24 cellular contexts compared by ENCODE assay signal in genomic region chr3:149790265-149790664, GRCh38. TPM values are rescaled to one million over a fixed set of nuclear protein-coding genes. Genes with fewer than 3 reads are reported as not detected.
A peak's percentile ranks its signal among the peaks of the same experiment; 100 is the strongest.
DNase-seq lines count a peak whose midpoint lies in the region; ATAC-seq and TF ChIP-seq lines count a peak whose summit lies in the region.
"Had no signal": no experiment of that assay in that cellular context is flagged by ENCODE, and none has a peak within 500 bp of the region (broad histone marks: within the 10 kb centered on the region; RNA-seq: fewer than 3 reads in every experiment).

No MANE protein-coding gene starts in this region.

- dilution Hi-C loops in mammary epithelial cell (cut with HindIII; ENCODE audit: low sequenced_read_pairs) = no loop called here

- peaks cover 25% of the 10 kb centered on the region for H3K4me1 ChIP-seq in mammary epithelial cell (ENCODE audit: insufficient read depth, low read length)
- H3K4me1 ChIP-seq in RWPE2 (ENCODE audit: insufficient read depth, poor library complexity, severe bottlenecking) = peaks cover 23% of the 10 kb centered on the region
- H3K4me1 ChIP-seq: body of pancreas, heart left ventricle, upper lobe of left lung had no signal

- H3K27ac Mint-ChIP-seq in MCF 10A (ENCODE audit: low read depth, unreplicated experiment) = no peak overlapping the region
- H3K27ac Mint-ChIP-seq: activated naive CD4-positive, alpha-beta T cell treated with anti-CD3 and anti-CD28 coated beads for 36 hours; CD14-positive monocyte; nephron progenitor cell had no signal

- POLR2A ChIA-PET in MCF 10A (lab: Yijun Ruan, JAX) = interaction anchor here (0.9 kb wide), 1 partner anchor 388 kb away, joined by 3 read pairs; no protein-coding TSS in a partner anchor

- no peaks in the 10 kb centered on the region for H3K9me3 Mint-ChIP-seq in MCF 10A (ENCODE audit: unreplicated experiment)
- H3K9me3 Mint-ChIP-seq: activated naive CD4-positive, alpha-beta T cell treated with anti-CD3 and anti-CD28 coated beads for 36 hours had no signal

- H3K27me3 ChIP-seq in mammary epithelial cell (ENCODE audit: insufficient read depth, low read length) (no peaks in the 10 kb centered on the region), RWPE2 (ENCODE audit: insufficient read depth, poor library complexity, severe bottlenecking) (no peaks in the 10 kb centered on the region)
- H3K27me3 ChIP-seq: body of pancreas, upper lobe of left lung had no signal

- in situ Hi-C loops in mammary epithelial cell (cut with MboI; ENCODE audit: low sequenced_read_pairs in 2 of 2) = no loop called here

- DNase-seq in mammary epithelial cell (peak; percentile 63), MCF 10A (ENCODE audit: unreplicated experiment) (no peak), RWPE2 (ENCODE audit: low spot score) (no peak), fibroblast of the aortic adventitia (ENCODE audit: low read depth) (peak; percentile 45), stromal cell of bone marrow (ENCODE audit: low read depth) (peak; percentile 3), DMS153 treated with DMSO at 0.1 percent for 48 hours (lab: John Stamatoyannopoulos, UW; ENCODE audit: unreplicated experiment) (no peak), T1000 (lab: John Stamatoyannopoulos, UW) (no peak)
- no peak for DNase-seq in stimulated activated naive CD4-positive, alpha-beta T cell (lab: John Stamatoyannopoulos, UW)
- DNase-seq: 8988T; activated CD4-positive, alpha-beta T cell treated with anti-CD3 and anti-CD28 coated beads for 48 hours; activated CD8-positive, alpha-beta memory T cell treated with anti-CD3 and anti-CD28 coated beads, Interleukin-2, amount 50 U/mL, for 48 hours; activated naive CD4-positive, alpha-beta T cell treated with anti-CD3 and anti-CD28 coated beads for 36 hours; body of pancreas; cortex of kidney; heart left ventricle; NCI-H2029 treated with DMSO at 0.1 percent for 48 hours; NCI-H524; nephron progenitor cell; stimulated activated naive CD4-positive, alpha-beta T cell treated with Interleukin-2 at 50 U/mL for 16 hours; upper lobe of left lung had no signal

- H3K9me3 ChIP-seq in mammary epithelial cell (replicated peaks; ENCODE audit: insufficient read depth, low read length) (no peaks in the 10 kb centered on the region), RWPE2 (ENCODE audit: severe bottlenecking) (no peaks in the 10 kb centered on the region)
- H3K9me3 ChIP-seq: body of pancreas, heart left ventricle, upper lobe of left lung had no signal

- no peak overlapping the region for H3K4me3 Mint-ChIP-seq in MCF 10A (ENCODE audit: unreplicated experiment)
- H3K4me3 Mint-ChIP-seq: activated naive CD4-positive, alpha-beta T cell treated with anti-CD3 and anti-CD28 coated beads for 36 hours; CD14-positive monocyte; nephron progenitor cell had no signal

- peaks cover 5% of the 10 kb centered on the region for H3K4me1 Mint-ChIP-seq in MCF 10A (ENCODE audit: insufficient read depth, unreplicated experiment)
- H3K4me1 Mint-ChIP-seq: nephron progenitor cell had no signal

- peak; percentile 61; the same call in 2 of the 3 replicates for ATAC-seq in RWPE2 (ENCODE audit: low read depth)
- ATAC-seq: body of pancreas, heart left ventricle had no signal

- H3K36me3 ChIP-seq in mammary epithelial cell (ENCODE audit: insufficient read depth, low read length) (no peaks in the 10 kb centered on the region), RWPE2 (ENCODE audit: low read depth) (no peaks in the 10 kb centered on the region)
- H3K36me3 ChIP-seq: heart left ventricle, upper lobe of left lung had no signal

- intact Hi-C loops in mammary epithelial cell (cut with micrococcal nuclease) = no loop called here
- intact Hi-C loops in MCF 10A (cut with micrococcal nuclease) = no loop called here

- peak overlapping the region; percentile 59 for H3K4me2 ChIP-seq in mammary epithelial cell (ENCODE audit: insufficient read depth, low read depth, low read length)

- H4K20me1 ChIP-seq in mammary epithelial cell (ENCODE audit: insufficient read depth, low read length) = no peaks in the 10 kb centered on the region

- CTCF ChIA-PET in mammary epithelial cell (lab: Charles Lee; ENCODE audit: low non-redundant PET) (no interaction called here), MCF 10A (lab: Yijun Ruan, JAX) (interaction anchor here (0.5 kb wide), 1 partner anchor 24 kb away, joined by 3 read pairs; no protein-coding TSS in a partner anchor)

- H2AFZ ChIP-seq in mammary epithelial cell (ENCODE audit: low read depth, low read length) = peak overlapping the region; percentile 84

- no TSS peak for BruUV-seq in mammary epithelial cell (replicated peaks; lab: Mats Ljungman, UMichigan)
- BruUV-seq in MCF 10A (replicated peaks; lab: Mats Ljungman, UMichigan) = no TSS peak

- 100% methylated on average over 1 of the region's 2 CpGs for WGBS in mammary epithelial cell (ENCODE audit: low coverage, missing lambda C conversion rate)

- H3K27ac ChIP-seq in mammary epithelial cell (ENCODE audit: insufficient read depth, low read depth, low read length) (peak overlapping the region; percentile 63), RWPE2 (ENCODE audit: poor library complexity, severe bottlenecking) (peak overlapping the region; percentile 27)
- H3K27ac ChIP-seq: body of pancreas, heart left ventricle, upper lobe of left lung had no signal

- no peaks in the 10 kb centered on the region for H3K36me3 Mint-ChIP-seq in MCF 10A (ENCODE audit: insufficient read depth, unreplicated experiment)
- H3K36me3 Mint-ChIP-seq: CD14-positive monocyte had no signal

- H3K79me2 ChIP-seq in mammary epithelial cell (ENCODE audit: insufficient read depth, low read length) = no peaks in the 10 kb centered on the region

- H3K27me3 Mint-ChIP-seq in MCF 10A (ENCODE audit: insufficient read depth, unreplicated experiment) = no peaks in the 10 kb centered on the region

- no peak overlapping the region for H3K4me3 ChIP-seq in mammary epithelial cell (replicated peaks in 1 of 3; ENCODE audit: insufficient read depth in 1 of 3, low read depth in 2 of 3, low read length in 3 of 3)
- H3K4me3 ChIP-seq in RWPE2 (ENCODE audit: severe bottlenecking) = no peak overlapping the region
- H3K4me3 ChIP-seq in fibroblast of the aortic adventitia (ENCODE audit: low read depth, low read length) = no peak overlapping the region
- H3K4me3 ChIP-seq: body of pancreas, heart left ventricle, upper lobe of left lung had no signal

- TF ChIP-seq CTCF in mammary epithelial cell (conservative IDR thresholded peaks at IDR 0.05 in 1 of 2, IDR thresholded peaks at IDR 0.05 in 1 of 2; ENCODE audit: extremely low read depth in 1 of 2, insufficient read depth in 1 of 2, low read depth in 1 of 2, low read length in 2 of 2) (no peak), MCF 10A (IDR thresholded peaks at IDR 0.05; ENCODE audit: unreplicated experiment) (no peak), RWPE2 (IDR thresholded peaks at IDR 0.05; ENCODE audit: poor library complexity, severe bottlenecking) (no peak), fibroblast of the aortic adventitia (IDR thresholded peaks at IDR 0.05; ENCODE audit: insufficient read depth, low read length) (no peak)

- no peak overlapping the region for H3K9ac ChIP-seq in mammary epithelial cell (ENCODE audit: insufficient read depth, low read length)

RNA-seq across cellular contexts. Expression of gene ANKUB1, which starts 2.1 kb away (rescaled TPM):
- total RNA-seq in mammary epithelial cell (under 1 TPM in 1 of 2 donors, not detected in 1; 0.17 TPM), MCF 10A (2022) (not detected in 2 replicates), fibroblast of the aortic adventitia (ENCODE audit: low replicate concordance) (not detected in 2 replicates)
- 0.15 TPM for polyA plus RNA-seq in mammary epithelial cell
- polyA minus RNA-seq in mammary epithelial cell = not detected
- total RNA-seq: activated naive CD4-positive, alpha-beta T cell treated with anti-CD3 and anti-CD28 coated beads for 36 hours; body of pancreas; epithelial cell of proximal tubule; heart left ventricle; mesenteric fat pad; pulmonary artery endothelial cell had no signal
- polyA plus RNA-seq: CD14-positive monocyte, heart left ventricle had no signal

RNA-seq across cellular contexts. Expression of gene RNF13, which starts 22.8 kb away (rescaled TPM):
- total RNA-seq in mammary epithelial cell (100 to 1,000 TPM in 1 of 2 donors, 10 to 100 TPM in 1; 39.7 to 105 TPM), MCF 10A (2022) (36.5 and 40.4 TPM in 2 replicates), fibroblast of the aortic adventitia (ENCODE audit: low replicate concordance) (52.7 and 68.8 TPM in 2 replicates)
- polyA plus RNA-seq in mammary epithelial cell = 31.7 TPM
- 147 TPM for polyA minus RNA-seq in mammary epithelial cell

RNA-seq across cellular contexts. Expression of gene COMMD2, which starts 38.0 kb away (rescaled TPM):
- total RNA-seq in mammary epithelial cell = 10 to 100 TPM; 29.3 to 38.8 TPM
- 33.9 TPM for polyA plus RNA-seq in mammary epithelial cell
- 31.6 TPM for polyA minus RNA-seq in mammary epithelial cell
- 51.2 and 60.4 TPM in 2 replicates for total RNA-seq in MCF 10A (2022)
- 20.3 and 42.7 TPM in 2 replicates for total RNA-seq in fibroblast of the aortic adventitia (ENCODE audit: low replicate concordance)

Comparison
In these comparisons a context has a peak if more than half of its experiments do, and no peak if none do; other contexts are left out.
1. DNase-seq: peak in mammary epithelial cell (single experiment), fibroblast of the aortic adventitia (single experiment) and stromal cell of bone marrow (single experiment); none in MCF 10A (single experiment), RWPE2 (single experiment), DMS153 treated with DMSO at 0.1 percent for 48 hours (single experiment), stimulated activated naive CD4-positive, alpha-beta T cell (0 of 6) and T1000 (single experiment).